19 cellular contexts compared by ENCODE assay signal in genomic region chr18:62336618-62337017, GRCh38. TPM values are rescaled to one million over a fixed set of nuclear protein-coding genes. Genes with fewer than 3 reads are reported as not detected.
DNase-seq lines count a peak whose midpoint lies in the region; ATAC-seq and TF ChIP-seq lines count a peak whose summit lies in the region.
"Had no signal": no experiment of that assay in that cellular context is flagged by ENCODE, and none has a peak within 500 bp of the region (broad histone marks: within the 10 kb centered on the region; RNA-seq: fewer than 3 reads in every experiment).

No MANE protein-coding gene starts in this region.

- intact Hi-C loops in Panc1 (cut with micrococcal nuclease; ENCODE audit: unreplicated experiment), result loop anchor here (10.0 kb wide), 1 partner anchor 188 kb away; the partner anchor contains the start of gene ZCCHC2

- H3K27ac Mint-ChIP-seq in T-helper 2 cell treated with Interferon-gamma antibody and Interleukin-4, amounts not matched to agents 5 μg/mL and 100 μg/mL, for 36 hours, result peak overlapping the region; percentile 16
- H3K27ac Mint-ChIP-seq: CD4-positive, alpha-beta T cell had no signal

- H3K9me3 Mint-ChIP-seq in T-helper 2 cell treated with Interferon-gamma antibody and Interleukin-4, amounts not matched to agents 5 μg/mL and 100 μg/mL, for 36 hours, result no peaks in the 10 kb centered on the region
- H3K9me3 Mint-ChIP-seq: CD4-positive, alpha-beta T cell had no signal

- peak overlapping the region; percentile 91 for H3K27ac ChIP-seq in Panc1 (ENCODE audit: low read length)
- H3K27ac ChIP-seq: 22Rv1, A549, C4-2B, GM23248 had no signal

- in situ Hi-C loops in Panc1 (cut with HindIII; ENCODE audit: low pct_unique_long_range_greater_than_20kb, low sequenced_read_pairs), result no loop called here

- peaks cover 51% of the 10 kb centered on the region for H3K4me1 Mint-ChIP-seq in T-helper 2 cell treated with Interferon-gamma antibody and Interleukin-4, amounts not matched to agents 5 μg/mL and 100 μg/mL, for 36 hours (ENCODE audit: low read depth)

- H3K4me1 ChIP-seq in Panc1 (ENCODE audit: control insufficient read depth, insufficient read depth, low read length), result peaks cover 89% of the 10 kb centered on the region

- H3K36me3 Mint-ChIP-seq in T-helper 2 cell treated with Interferon-gamma antibody and Interleukin-4, amounts not matched to agents 5 μg/mL and 100 μg/mL, for 36 hours (ENCODE audit: low read depth), result peaks cover 36% of the 10 kb centered on the region

- no peak for ATAC-seq in Panc1
- no peak for ATAC-seq in GM21423 (IDR thresholded peaks at IDR 0.05; ENCODE audit: unreplicated experiment)
- no peak for ATAC-seq in GM18519 (IDR thresholded peaks at IDR 0.05; ENCODE audit: low FRiP score, unreplicated experiment)
- ATAC-seq in GM18517 (IDR thresholded peaks at IDR 0.05; ENCODE audit: unreplicated experiment), result no peak
- ATAC-seq: A549 had no signal

- H3K27me3 Mint-ChIP-seq in T-helper 2 cell treated with Interferon-gamma antibody and Interleukin-4, amounts not matched to agents 5 μg/mL and 100 μg/mL, for 36 hours (ENCODE audit: low read depth), result no peaks in the 10 kb centered on the region

- CTCF ChIA-PET in Panc1 (lab: Charles Lee), result no interaction called here

- no peaks in the 10 kb centered on the region for H3K27me3 ChIP-seq in Panc1 (ENCODE audit: control insufficient read depth, insufficient read depth, low read length)

- H3K36me3 ChIP-seq in Panc1 (ENCODE audit: control insufficient read depth, insufficient read depth, low read length), result no peaks in the 10 kb centered on the region

- no peaks in the 10 kb centered on the region for H3K9me3 ChIP-seq in Panc1 (ENCODE audit: control insufficient read depth, insufficient read depth, low read depth, low read length)
- H3K9me3 ChIP-seq: A549 had no signal

- peak overlapping the region in 1 of 2 experiments; percentile 33; a peak in 2 of 4 replicates for H3K4me3 ChIP-seq in Panc1 (ENCODE audit: low read depth in 2 of 2, low read length in 2 of 2)
- H3K4me3 ChIP-seq: A549, GM23248, K562 had no signal

- TF ChIP-seq CTCF in Panc1 (IDR thresholded peaks at IDR 0.05), result no peak

- no TSS peak for BruUV-seq in Panc1 (replicated peaks; lab: Mats Ljungman, UMichigan)

- no peak overlapping the region for H3K4me3 Mint-ChIP-seq in T-helper 2 cell treated with Interferon-gamma antibody and Interleukin-4, amounts not matched to agents 5 μg/mL and 100 μg/mL, for 36 hours
- H3K4me3 Mint-ChIP-seq: CD4-positive, alpha-beta T cell had no signal

- DNase-seq in T-helper 2 cell treated with Interferon-gamma antibody and Interleukin-4, amounts not matched to agents 5 μg/mL and 100 μg/mL, for 36 hours (ENCODE audit: low spot score), result no peak
- DNase-seq in T-helper 2 cell, result no peak
- no peak for DNase-seq in Panc1 (ENCODE audit: low read depth, low spot score)
- peak; percentile 83 for DNase-seq in foreskin melanocyte
- DNase-seq: AML-193; CD4-positive, alpha-beta T cell; DMS 273 treated with DMSO at 0.1 percent for 48 hours; DMS53; DND-41; GM23248; HCEC 1CT; IMR-90 had no signal

- POLR2A ChIA-PET in Panc1 (lab: Charles Lee), result no interaction called here

RNA-seq across cellular contexts. Expression of gene TNFRSF11A, which starts 11.5 kb away (rescaled TPM):
- total RNA-seq in Panc1 (2021; ENCODE audit: unreplicated experiment), result 14.1 TPM
- 10.3 TPM for polyA plus RNA-seq in Panc1 (2012; ENCODE audit: insufficient read length)
- polyA plus RNA-seq: IMR-90 had no signal
